ENCODE assay signal across 24 cellular contexts in the genomic region with DNA sequence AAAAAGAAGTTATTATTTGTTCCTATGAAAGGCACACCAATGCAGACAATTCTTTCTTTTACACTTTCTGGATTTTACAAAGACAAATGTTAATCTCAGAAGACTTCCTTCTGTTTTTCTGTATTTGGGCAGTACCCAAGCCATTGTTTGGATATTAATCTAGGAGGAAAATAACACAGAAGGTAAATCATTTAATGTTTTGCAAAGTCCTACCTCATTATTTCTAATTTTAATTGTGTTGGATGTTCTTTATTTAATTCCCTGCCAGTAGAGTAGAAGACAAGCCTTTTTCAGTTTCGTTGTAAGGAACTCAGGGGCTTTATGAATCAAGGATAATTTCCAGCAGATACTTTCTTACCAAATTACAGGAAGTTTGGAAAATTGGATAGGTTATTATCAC.
DNase-seq lines count a peak whose midpoint lies in the region; ATAC-seq and TF ChIP-seq lines count a peak whose summit lies in the region.
"Had no signal": no experiment of that assay in that cellular context is flagged by ENCODE, and none has a peak within 500 bp of the region (broad histone marks: within the 10 kb centered on the region; RNA-seq: fewer than 3 reads in every experiment).

No MANE protein-coding gene starts in this region.

- DNase-seq in heart left ventricle: no peak
- no peak for DNase-seq in left ventricle myocardium superior
- no peak for DNase-seq in left ventricle myocardium inferior
- no peak for DNase-seq in right cardiac atrium
- no peak for DNase-seq in activated CD4-positive, alpha-beta memory T cell treated with anti-CD3 and anti-CD28 coated beads, Interleukin-2, amount 10 ng/mL, durations not matched to agents 7 days and 5 days
- DNase-seq: 8988T; ACHN; BE2C; C1 segment of cervical spinal cord; CD4-positive, alpha-beta memory T cell; CD4-positive, CD25-positive, alpha-beta regulatory T cell; CD8-positive, alpha-beta memory T cell; COR-L47; DMS 273 treated with DMSO at 0.1 percent for 48 hours; DMS153; DMS53; DMS79; DND-41; EL; GDM1 had no signal

- H3K27me3 ChIP-seq in heart left ventricle (no peaks in the 10 kb centered on the region), left ventricle myocardium inferior (ENCODE audit: low read depth) (no peaks in the 10 kb centered on the region), right cardiac atrium (ENCODE audit: control insufficient read depth, insufficient read depth) (no peaks in the 10 kb centered on the region), subcutaneous abdominal adipose tissue (ENCODE audit: control insufficient read depth in 5 of 5, insufficient read depth in 4 of 5, low read length in 5 of 5) (no peaks in the 10 kb centered on the region)
- H3K27me3 ChIP-seq: BE2C, BLaER1 had no signal

- peaks cover 15% of the 10 kb centered on the region for H3K9me3 Mint-ChIP-seq in activated CD4-positive, alpha-beta memory T cell treated with anti-CD3 and anti-CD28 coated beads, Interleukin-2, amount 10 ng/mL, durations not matched to agents 7 days and 5 days

- H3K9me3 ChIP-seq in heart left ventricle (peaks cover 0 to 12% (median 3%) of the 10 kb centered on the region in 12 donors), left ventricle myocardium inferior (replicated peaks) (peaks cover 12% of the 10 kb centered on the region), right cardiac atrium (ENCODE audit: control insufficient read depth, low read length) (no peaks in the 10 kb centered on the region), subcutaneous abdominal adipose tissue (ENCODE audit: control insufficient read depth in 5 of 5, low read length in 5 of 5) (no peaks in the 10 kb centered on the region)
- H3K9me3 ChIP-seq: BE2C had no signal

- intact Hi-C loops in heart left ventricle (cut with DNase I) (no loop called here), left ventricle myocardium superior (cut with micrococcal nuclease) (no loop called here), left ventricle myocardium inferior (cut with micrococcal nuclease) (no loop called here), right cardiac atrium (cut with DNase I) (no loop called here)

- no peak overlapping the region for H3K4me3 ChIP-seq in heart left ventricle
- no peak overlapping the region for H3K4me3 ChIP-seq in left ventricle myocardium inferior
- H3K4me3 ChIP-seq in right cardiac atrium (ENCODE audit: low read length): no peak overlapping the region
- no peak overlapping the region for H3K4me3 ChIP-seq in subcutaneous abdominal adipose tissue (ENCODE audit: low read depth in 1 of 5, low read length in 5 of 5)
- H3K4me3 ChIP-seq: BLaER1, GM12878 had no signal

- H3K27me3 Mint-ChIP-seq in activated CD4-positive, alpha-beta memory T cell treated with anti-CD3 and anti-CD28 coated beads, Interleukin-2, amount 10 ng/mL, durations not matched to agents 7 days and 5 days: no peaks in the 10 kb centered on the region
- H3K27me3 Mint-ChIP-seq: CD4-positive, alpha-beta memory T cell; CD4-positive, CD25-positive, alpha-beta regulatory T cell; CD8-positive, alpha-beta memory T cell had no signal

- H3K9ac ChIP-seq in subcutaneous abdominal adipose tissue (ENCODE audit: low read length in 5 of 5): no peak overlapping the region
- H3K9ac ChIP-seq: BLaER1 had no signal

- POLR2A ChIA-PET in activated CD4-positive, alpha-beta memory T cell treated with anti-CD3 and anti-CD28 coated beads, Interleukin-2, amount 10 ng/mL, durations not matched to agents 7 days and 5 days (lab: Charles Lee): no interaction called here

- peaks cover 0 to 80% (median 74%) of the 10 kb centered on the region in 9 donors for H3K36me3 ChIP-seq in heart left ventricle
- H3K36me3 ChIP-seq in left ventricle myocardium inferior: peaks cover 77% of the 10 kb centered on the region
- peaks cover 17 to 24% (median 21%) of the 10 kb centered on the region in 5 donors for H3K36me3 ChIP-seq in subcutaneous abdominal adipose tissue (ENCODE audit: control insufficient read depth in 5 of 5, insufficient read depth in 5 of 5, low read length in 5 of 5)

- ATAC-seq in heart left ventricle (peak in 1 of 4 donors; percentile 56), left ventricle myocardium superior (no peak), right cardiac atrium (no peak)
- ATAC-seq: GM12878 had no signal

- no peak for TF ChIP-seq POLR2A in heart left ventricle (IDR thresholded peaks at IDR 0.05)

- H3K27ac ChIP-seq in heart left ventricle (peak overlapping the region in 7 of 12 donors; percentile 1 to 87 (median 24)), left ventricle myocardium inferior (replicated peaks) (peak overlapping the region; percentile 55), right cardiac atrium (ENCODE audit: low read length) (no peak overlapping the region), subcutaneous abdominal adipose tissue (ENCODE audit: low read depth, low read length) (peak overlapping the region; percentile 19)
- H3K27ac ChIP-seq: BLaER1 had no signal

- WGBS in heart left ventricle, 4 donors: 52 to 72% (median 69%) methylated on average over 1 of the region's 1 CpG
- WGBS in right cardiac atrium: 66% methylated on average over 1 of the region's 1 CpG

- TF ChIP-seq CTCF in heart left ventricle (IDR thresholded peaks at IDR 0.05) (no peak), left ventricle myocardium inferior (IDR thresholded peaks at IDR 0.05; ENCODE audit: borderline replicate concordance) (no peak)

- CTCF ChIA-PET in activated CD4-positive, alpha-beta memory T cell treated with anti-CD3 and anti-CD28 coated beads, Interleukin-2, amount 10 ng/mL, durations not matched to agents 7 days and 5 days (lab: Charles Lee): no interaction called here

- H3K4me1 ChIP-seq in heart left ventricle (peaks cover 7 to 56% (median 28%) of the 10 kb centered on the region in 12 donors), left ventricle myocardium inferior (peaks cover 61% of the 10 kb centered on the region), right cardiac atrium (ENCODE audit: control insufficient read depth, insufficient read depth, low read length) (peaks cover 6% of the 10 kb centered on the region), subcutaneous abdominal adipose tissue (ENCODE audit: control insufficient read depth in 5 of 5, insufficient read depth in 5 of 5, low read length in 5 of 5) (peaks cover 6 to 49% (median 37%) of the 10 kb centered on the region in 5 donors)
- H3K4me1 ChIP-seq: BE2C had no signal

- H3K4me1 Mint-ChIP-seq in activated CD4-positive, alpha-beta memory T cell treated with anti-CD3 and anti-CD28 coated beads, Interleukin-2, amount 10 ng/mL, durations not matched to agents 7 days and 5 days: peaks cover 32% of the 10 kb centered on the region

- H3K36me3 Mint-ChIP-seq in activated CD4-positive, alpha-beta memory T cell treated with anti-CD3 and anti-CD28 coated beads, Interleukin-2, amount 10 ng/mL, durations not matched to agents 7 days and 5 days (ENCODE audit: low read depth): peaks cover 61% of the 10 kb centered on the region

- H3K27ac Mint-ChIP-seq in activated CD4-positive, alpha-beta memory T cell treated with anti-CD3 and anti-CD28 coated beads, Interleukin-2, amount 10 ng/mL, durations not matched to agents 7 days and 5 days: no peak overlapping the region

- no peak overlapping the region for H3K4me3 Mint-ChIP-seq in activated CD4-positive, alpha-beta memory T cell treated with anti-CD3 and anti-CD28 coated beads, Interleukin-2, amount 10 ng/mL, durations not matched to agents 7 days and 5 days
- H3K4me3 Mint-ChIP-seq: CD14-positive monocyte; CD4-positive, alpha-beta memory T cell; CD4-positive, CD25-positive, alpha-beta regulatory T cell had no signal
